ENCODE assay signal across 16 cellular contexts in the genomic region with DNA sequence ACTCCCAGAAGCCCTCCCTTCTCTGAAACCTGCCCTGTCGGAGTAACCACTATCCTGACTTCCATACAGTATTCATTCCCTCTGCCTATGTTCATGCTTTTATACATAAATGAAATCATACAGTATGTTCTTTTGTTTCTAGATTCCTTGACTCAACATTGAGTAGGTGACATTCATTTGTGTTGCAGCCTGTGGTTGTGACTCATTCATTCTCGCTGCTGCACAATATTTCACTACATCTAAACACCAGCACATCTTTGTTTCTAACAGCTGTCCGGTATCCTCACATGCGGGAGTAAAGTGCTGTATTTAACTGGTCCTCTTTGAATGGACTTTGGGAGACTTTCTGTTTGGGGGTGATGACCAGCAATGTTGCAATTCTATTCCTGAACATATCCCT.
A peak's percentile ranks its signal among the peaks of the same experiment; 100 is the strongest.
DNase-seq lines count a peak whose midpoint lies in the region; ATAC-seq, FAIRE-seq and TF ChIP-seq lines count a peak whose summit lies in the region.
"Had no signal": no experiment of that assay in that cellular context is flagged by ENCODE, and none has a peak within 500 bp of the region (broad histone marks: within the 10 kb centered on the region; RNA-seq: fewer than 3 reads in every experiment).

No MANE protein-coding gene starts in this region.

- H3K27ac ChIP-seq in IMR-90 (ENCODE audit: insufficient read depth, low read length) (peak overlapping the region; percentile 53), hepatocyte (peak overlapping the region; percentile 51)
- H3K27ac ChIP-seq: BLaER1, gastrocnemius medialis, PC-9 had no signal

- peak overlapping the region; percentile 96 for H2BK20ac ChIP-seq in IMR-90 (ENCODE audit: low read depth, low read length)

- no peak overlapping the region for H3K9ac ChIP-seq in IMR-90 (ENCODE audit: low read depth, low read length)
- H3K9ac ChIP-seq: BLaER1 had no signal

- H3K9me1 ChIP-seq in IMR-90 (ENCODE audit: insufficient read depth, low read length) = peaks cover 9% of the 10 kb centered on the region

- H3K9me3 ChIP-seq in IMR-90 (ENCODE audit: control insufficient read depth, insufficient read depth, low read length) (peaks cover 5% of the 10 kb centered on the region; the same call in 1 of the 2 replicates), hepatocyte (ENCODE audit: low read depth) (no peaks in the 10 kb centered on the region)
- H3K9me3 ChIP-seq: gastrocnemius medialis had no signal

- 0 out of 2 replicates have a peak, but pooled peaks have one; percentile 5 for TF ChIP-seq RAD21 in IMR-90 (IDR thresholded peaks at IDR 0.05; ENCODE audit: low read length)

- H4K8ac ChIP-seq in IMR-90 (ENCODE audit: low read depth in 2 of 2, low read length in 2 of 2) = peak overlapping the region; percentile 6 to 78; a peak in 3 of 4 replicates

- H4K5ac ChIP-seq in IMR-90 (ENCODE audit: low read depth, low read length) = peak overlapping the region; percentile 22

- CTCF ChIA-PET in IMR-90 (lab: Yijun Ruan, JAX) = no interaction called here

- DNase-seq in COLO829 (ENCODE audit: low spot score) = peak; percentile 61
- peak; percentile 97 for DNase-seq in IMR-90
- DNase-seq in astrocyte of the hippocampus (ENCODE audit: low read depth, low spot score) = peak; percentile 61
- DNase-seq in hepatocyte (ENCODE audit: low spot score) = no peak
- no peak for DNase-seq in GM19239 (ENCODE audit: insufficient read length, low spot score)
- DNase-seq in erythroblast (lab: John Stamatoyannopoulos, UW) = no peak
- DNase-seq in mesenteric fat pad (ENCODE audit: low spot score) = no peak
- DNase-seq in activated CD8-positive, alpha-beta memory T cell treated with anti-CD3 and anti-CD28 coated beads, Interleukin-2, amount 50 U/mL, for 4 hours = no peak
- DNase-seq: activated gamma-delta T cell treated with Interleukin-2 at 50 U/mL for 16 hours; DMS 273 treated with DMSO at 0.1 percent for 48 hours; gastrocnemius medialis; naive thymus-derived CD4-positive, alpha-beta T cell; NCI-H1930; NCI-H524; PC-9 had no signal

- H4K20me1 ChIP-seq in IMR-90 (ENCODE audit: insufficient read depth, low read length) (no peaks in the 10 kb centered on the region), hepatocyte (ENCODE audit: insufficient read depth, poor library complexity, severe bottlenecking) (no peaks in the 10 kb centered on the region)
- H4K20me1 ChIP-seq: BLaER1 had no signal

- peak overlapping the region; percentile 90; the same call in 1 of the 2 replicates for H3K18ac ChIP-seq in IMR-90 (ENCODE audit: low read depth, low read length)

- intact Hi-C loops in IMR-90 (cut with micrococcal nuclease) = no loop called here

- H3K56ac ChIP-seq in IMR-90 (ENCODE audit: extremely low read depth, insufficient read depth, low read length) = peak overlapping the region; percentile 36; the same call in 1 of the 2 replicates

- H3K4me3 ChIP-seq in IMR-90 (ENCODE audit: insufficient read depth, low read depth, low read length) (no peak overlapping the region), hepatocyte (no peak overlapping the region)
- H3K4me3 ChIP-seq: BLaER1, gastrocnemius medialis, PC-9 had no signal

- peak overlapping the region; percentile 89 for H3K4ac ChIP-seq in IMR-90 (ENCODE audit: low read depth, low read length)

- peak overlapping the region; percentile 20; the same call in 1 of the 2 replicates for H3K23ac ChIP-seq in IMR-90 (ENCODE audit: low read depth, low read length)

- ATAC-seq in IMR-90 (ENCODE audit: low read depth) = peak; percentile 85
- ATAC-seq: gastrocnemius medialis; naive thymus-derived CD4-positive, alpha-beta T cell had no signal

- POLR2A ChIA-PET in IMR-90 (lab: Charles Lee; ENCODE audit: unreplicated experiment) = no interaction called here

- H3K9me2 ChIP-seq in hepatocyte (replicated peaks; ENCODE audit: insufficient read depth) = no peaks in the 10 kb centered on the region

- no CpG with 5 or more reads among the region's 4 CpGs for WGBS in IMR-90 (ENCODE audit: extremely low coverage in 2 of 2, insufficient read length in 1 of 2), 2 experiments
- WGBS in hepatocyte (ENCODE audit: low lambda C conversion rate, missing lambda C conversion rate) = 63% methylated on average over 4 of the region's 4 CpGs

- H2BK5ac ChIP-seq in IMR-90 (ENCODE audit: low read depth, low read length, poor library complexity, severe bottlenecking) = peak overlapping the region; percentile 71

- H3K36me3 ChIP-seq in IMR-90 (ENCODE audit: control insufficient read depth, insufficient read depth, low read length) = no peaks in the 10 kb centered on the region
- no peaks in the 10 kb centered on the region for H3K36me3 ChIP-seq in hepatocyte (replicated peaks; ENCODE audit: insufficient read depth, low read depth)
- H3K36me3 ChIP-seq: BLaER1, gastrocnemius medialis had no signal

- peak overlapping the region; percentile 69 for H3K14ac ChIP-seq in IMR-90 (replicated peaks; ENCODE audit: low read depth, low read length)

- H3K4me1 ChIP-seq in IMR-90 (ENCODE audit: control insufficient read depth, insufficient read depth, low read length) (peaks cover 21% of the 10 kb centered on the region), hepatocyte (ENCODE audit: insufficient read depth) (peaks cover 8% of the 10 kb centered on the region)
- H3K4me1 ChIP-seq: gastrocnemius medialis had no signal

- peak overlapping the region; percentile 7 for H2AK9ac ChIP-seq in IMR-90 (replicated peaks; ENCODE audit: low read depth, low read length, poor library complexity)

- no peaks in the 10 kb centered on the region; a peak in 1 of 4 replicates for H3K79me1 ChIP-seq in IMR-90 (ENCODE audit: low read depth in 1 of 2, low read length in 2 of 2)

- peak overlapping the region; percentile 87; the same call in 2 of the 3 replicates for H2BK15ac ChIP-seq in IMR-90 (ENCODE audit: low read depth, low read length)

- TF ChIP-seq CTCF in IMR-90 (conservative IDR thresholded peaks at IDR 0.05; ENCODE audit: low read depth, low read length) (no peak), hepatocyte (IDR thresholded peaks at IDR 0.05; ENCODE audit: poor library complexity) (no peak)

- H3K27me3 ChIP-seq in IMR-90 (ENCODE audit: control insufficient read depth, insufficient read depth, low read length) (no peaks in the 10 kb centered on the region), hepatocyte (no peaks in the 10 kb centered on the region)
- H3K27me3 ChIP-seq: BLaER1 had no signal

- no TSS peak for BruUV-seq in IMR-90 (replicated peaks; lab: Mats Ljungman, UMichigan)

- no peaks in the 10 kb centered on the region for H3K79me2 ChIP-seq in hepatocyte

- H2AK5ac ChIP-seq in IMR-90 (ENCODE audit: low read depth, low read length) = peak overlapping the region; percentile 30

- no peak for FAIRE-seq in GM19239 (lab: Jason Lieb, UNC)

- peak overlapping the region; percentile 77 for H4K91ac ChIP-seq in IMR-90 (ENCODE audit: insufficient read depth, low read depth, low read length)

- in situ Hi-C loops in IMR-90 (cut with MboI; ENCODE audit: low sequenced_read_pairs) = no loop called here

- H2AFZ ChIP-seq in IMR-90 (replicated peaks; ENCODE audit: low read length, poor library complexity) (no peak overlapping the region), hepatocyte (no peak overlapping the region)
- H2AFZ ChIP-seq: PC-9 had no signal

- TF ChIP-seq POLR2A in IMR-90 (IDR thresholded peaks at IDR 0.05; ENCODE audit: low read depth, low read length) = no peak
- TF ChIP-seq POLR2A in erythroblast (IDR thresholded peaks at IDR 0.05; ENCODE audit: low read length) = no peak

- H3K4me2 ChIP-seq in IMR-90 (ENCODE audit: low read depth, low read length) (peak overlapping the region; percentile 37; the same call in 1 of the 2 replicates), hepatocyte (peak overlapping the region; percentile 31)
- H3K4me2 ChIP-seq: BLaER1, PC-9 had no signal

- H2BK120ac ChIP-seq in IMR-90 (ENCODE audit: low read depth, low read length) = peak overlapping the region; percentile 94

- dilution Hi-C loops in IMR-90 (cut with HindIII; ENCODE audit: low sequenced_read_pairs, unreplicated experiment) = no loop called here

TF ChIP-seq in IMR-90, 13 proteins besides CTCF, POLR2A, EP300 and RAD21:
- TF ChIP-seq RCOR1 (IDR thresholded peaks at IDR 0.05; ENCODE audit: insufficient replicate concordance, low read length) (peak; percentile 60), BHLHE40 (IDR thresholded peaks at IDR 0.05; ENCODE audit: low read depth, low read length) (peak; percentile 91), FOS (IDR thresholded peaks at IDR 0.05; ENCODE audit: low read depth, low read length) (peak; percentile 89), MAFK (IDR thresholded peaks at IDR 0.05; ENCODE audit: low read depth, low read length) (peak; percentile 8; the same call in 1 of the 2 replicates), CEBPB (IDR thresholded peaks at IDR 0.05; ENCODE audit: low read depth, low read length) (peak; percentile 81)
- TF ChIP-seq, protein P1, sequence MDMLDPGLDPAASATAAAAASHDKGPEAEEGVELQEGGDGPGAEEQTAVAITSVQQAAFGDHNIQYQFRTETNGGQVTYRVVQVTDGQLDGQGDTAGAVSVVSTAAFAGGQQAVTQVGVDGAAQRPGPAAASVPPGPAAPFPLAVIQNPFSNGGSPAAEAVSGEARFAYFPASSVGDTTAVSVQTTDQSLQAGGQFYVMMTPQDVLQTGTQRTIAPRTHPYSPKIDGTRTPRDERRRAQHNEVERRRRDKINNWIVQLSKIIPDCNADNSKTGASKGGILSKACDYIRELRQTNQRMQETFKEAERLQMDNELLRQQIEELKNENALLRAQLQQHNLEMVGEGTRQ (IDR thresholded peaks at IDR 0.05; ENCODE audit: low read depth, low read length) = no peak

Comparison
In these comparisons a context has a peak if more than half of its experiments do, and no peak if none do; other contexts are left out.
1. DNase-seq: peak in COLO829 (single experiment), IMR-90 (single experiment) and astrocyte of the hippocampus (single experiment); none in hepatocyte (single experiment), GM19239 (single experiment), erythroblast (0 of 2), mesenteric fat pad (single experiment) and activated CD8-positive, alpha-beta memory T cell treated with anti-CD3 and anti-CD28 coated beads, Interleukin-2, amount 50 U/mL, for 4 hours (single experiment).